8 cellular contexts compared by ENCODE assay signal in genomic region chr9:82216435-82216834, GRCh38.
"Had no signal": no experiment of that assay in that cellular context is flagged by ENCODE, and none has a peak within 500 bp of the region (broad histone marks: within the 10 kb centered on the region; RNA-seq: fewer than 3 reads in every experiment).

No MANE protein-coding gene starts in this region.

- H3K4me3 ChIP-seq: K562 had no signal

- DNase-seq: IMR-90, KBM-7, KG1 had no signal

- FAIRE-seq: HepG2, HTR-8/SVneo, K562 had no signal

- H3K27ac ChIP-seq: HL-60, KMS-11 had no signal

- H3K4me2 ChIP-seq: KMS-11 had no signal

- H3K9ac ChIP-seq: KMS-11 had no signal

- ATAC-seq: HepG2, K562 had no signal
